1 cellular context compared by ENCODE assay signal in genomic region chr11:63974259-63975143, GRCh38.
A peak's percentile ranks its signal among the peaks of the same experiment; 100 is the strongest.
TF ChIP-seq lines count a peak whose summit lies in the region.

COX8A (plus strand) TSS chr11:63974620; CDS start chr11:63974681, 61 bp downstream.

TF ChIP-seq in K562, 482 proteins besides CTCF, POLR2A, EP300 and RAD21 (continued from another document and continues in another):
- TF ChIP-seq ATF3 (IDR thresholded peaks at IDR 0.05) (peak; percentile 98), ATF3 (CRISPR knock-in tag; conservative IDR thresholded peaks at IDR 0.05) (peak; percentile 81), GABPA (tag; conservative IDR thresholded peaks at IDR 0.05; ENCODE audit: low read depth) (peak; percentile 98), CBX1 (IDR thresholded peaks at IDR 0.05; ENCODE audit: low read depth) (peak; percentile 73; the same call in 1 of the 2 replicates), CBFB (CRISPR knock-in tag; IDR thresholded peaks at IDR 0.05) (peak; percentile 71; the same call in 1 of the 2 replicates), HNRNPUL1 (IDR thresholded peaks at IDR 0.05; ENCODE audit: low read length) (no peak), E2F8 (IDR thresholded peaks at IDR 0.05; ENCODE audit: low read depth, partially characterized antibody) (peak; percentile 99), GTF3C2 (IDR thresholded peaks at IDR 0.05; ENCODE audit: borderline replicate concordance, extremely low read depth, insufficient read length) (no peak), HDAC6 (IDR thresholded peaks at IDR 0.05; ENCODE audit: low read depth, low read length) (no peak), ZBTB34 (CRISPR knock-in tag; IDR thresholded peaks at IDR 0.05) (no peak), CREB3L1 (IDR thresholded peaks at IDR 0.05; ENCODE audit: borderline replicate concordance, low read depth) (peak; percentile 42; the same call in 1 of the 2 replicates), RBM15 (IDR thresholded peaks at IDR 0.05; ENCODE audit: insufficient read depth, low read length) (no peak), AFF4 (CRISPR knock-in tag; IDR thresholded peaks at IDR 0.05) (0 out of 2 replicates have a peak, but pooled peaks have one; percentile 33), ZNF395 (CRISPR knock-in tag; IDR thresholded peaks at IDR 0.05) (peak; percentile 69; the same call in 1 of the 2 replicates), ARID1B (IDR thresholded peaks at IDR 0.05) (0 out of 2 replicates have a peak, but pooled peaks have one; percentile 3), ZNF511 (CRISPR knock-in tag; IDR thresholded peaks at IDR 0.05) (peak; percentile 97), HMBOX1 (IDR thresholded peaks at IDR 0.05) (no peak), CBX3 (IDR thresholded peaks at IDR 0.05; ENCODE audit: borderline replicate concordance in 1 of 2, low read length in 2 of 2) (peak in 1 of 2 experiments; percentile 69; a peak in 1 of 3 replicates), ESRRA (IDR thresholded peaks at IDR 0.05; ENCODE audit: borderline replicate concordance, low read depth) (peak; percentile 99), KAT7 (CRISPR knock-in tag; IDR thresholded peaks at IDR 0.05; ENCODE audit: borderline replicate concordance) (peak; percentile 80; the same call in 1 of the 2 replicates), ZBTB26 (CRISPR knock-in tag; IDR thresholded peaks at IDR 0.05) (no peak; the same call in 1 of the 2 replicates), FOXA3 (CRISPR knock-in tag; conservative IDR thresholded peaks at IDR 0.05 in 1 of 2, IDR thresholded peaks at IDR 0.05 in 1 of 2) (peak in 1 of 2 experiments; percentile 15; a peak in 1 of 4 replicates), ZNF239 (CRISPR knock-in tag; IDR thresholded peaks at IDR 0.05) (no peak; the same call in 1 of the 2 replicates), NCOA6 (IDR thresholded peaks at IDR 0.05) (no peak), ATF1 (CRISPR knock-in tag; IDR thresholded peaks at IDR 0.05) (no peak), ATF1 (tag; IDR thresholded peaks at IDR 0.05) (peak; percentile 96), ELF2 (CRISPR knock-in tag; IDR thresholded peaks at IDR 0.05) (peak; percentile 67), NCOR1 (IDR thresholded peaks at IDR 0.05) (no peak), HDAC8 (tag; IDR thresholded peaks at IDR 0.05) (no peak), XRCC4 (IDR thresholded peaks at IDR 0.05; ENCODE audit: extremely low read depth, insufficient read depth, insufficient read length) (no peak), USF2 (CRISPR knock-in tag; IDR thresholded peaks at IDR 0.05) (no peak), CCNT2 (IDR thresholded peaks at IDR 0.05; ENCODE audit: borderline replicate concordance, extremely low read depth, insufficient read length, low read depth, low read length) (peak; percentile 54), RCOR1 (IDR thresholded peaks at IDR 0.05; ENCODE audit: borderline replicate concordance in 1 of 2, low read depth in 2 of 2, low read length in 2 of 2) (peak in 1 of 2 experiments; percentile 53; a peak in 2 of 4 replicates), NFYB (IDR thresholded peaks at IDR 0.05; ENCODE audit: extremely low read depth, insufficient read length) (peak; percentile 90), ZNF184 (CRISPR knock-in tag; IDR thresholded peaks at IDR 0.05) (no peak), NFXL1 (CRISPR knock-in tag; IDR thresholded peaks at IDR 0.05) (no peak)
